10 cellular contexts compared by ENCODE assay signal in genomic region chr10:6401066-6401465, GRCh38.
DNase-seq lines count a peak whose midpoint lies in the region; ATAC-seq and TF ChIP-seq lines count a peak whose summit lies in the region.
"Had no signal": no experiment of that assay in that cellular context is flagged by ENCODE, and none has a peak within 500 bp of the region (broad histone marks: within the 10 kb centered on the region; RNA-seq: fewer than 3 reads in every experiment).

No MANE protein-coding gene starts in this region.

- H3K9me3 ChIP-seq in GM23248 (ENCODE audit: low read depth), result no peaks in the 10 kb centered on the region
- H3K9me3 ChIP-seq in Panc1 (ENCODE audit: control insufficient read depth, insufficient read depth, low read depth, low read length), result no peaks in the 10 kb centered on the region
- no peaks in the 10 kb centered on the region for H3K9me3 ChIP-seq in gastroesophageal sphincter
- H3K9me3 ChIP-seq: right atrium auricular region had no signal

- peaks cover 13% of the 10 kb centered on the region for H3K4me1 ChIP-seq in GM23248 (ENCODE audit: insufficient read depth)
- peaks cover 3% of the 10 kb centered on the region; the same call in 1 of the 2 replicates for H3K4me1 ChIP-seq in Panc1 (ENCODE audit: control insufficient read depth, insufficient read depth, low read length)
- H3K4me1 ChIP-seq in gastroesophageal sphincter, result peaks cover 0 to 27% (median 3%) of the 10 kb centered on the region in 3 donors

- no peaks in the 10 kb centered on the region for H4K20me1 ChIP-seq in GM23248 (ENCODE audit: insufficient read depth)

- TF ChIP-seq POLR2A in gastroesophageal sphincter (IDR thresholded peaks at IDR 0.05), result no peak

- WGBS in GM23248 (ENCODE audit: low coverage in 1 of 2, low lambda C conversion rate in 2 of 2, missing lambda C conversion rate in 2 of 2), 2 experiments, result 81 to 86% methylated on average over 7 of the region's 7 CpGs
- 72 to 91% methylated on average over 7 of the region's 7 CpGs for WGBS in gastroesophageal sphincter (ENCODE audit: low coverage in 1 of 2), 2 donors

- H3K27ac Mint-ChIP-seq in stimulated activated memory B cell treated with anti-CD40 and anti-IgM and Interleukin-4, amounts not matched to agents 10 μg/mL and 1 μg/mL and 100 μg/mL, for 72 hours, result peak overlapping the region; percentile 81
- H3K27ac Mint-ChIP-seq in activated naive CD4-positive, alpha-beta T cell treated with anti-CD3 and anti-CD28 coated beads for 36 hours, result no peak overlapping the region
- H3K27ac Mint-ChIP-seq: activated CD4-positive, alpha-beta memory T cell treated with anti-CD3 and anti-CD28 coated beads, Interleukin-2, amount 10 ng/mL, durations not matched to agents 7 days and 5 days; T-helper 1 cell treated with Interleukin-12 subunit alpha and Interleukin-12 subunit beta and Interleukin-4 antibody, amounts not matched to agents 30 μg/mL and 1 μg/mL, for 36 hours had no signal

- H3K9me3 Mint-ChIP-seq in stimulated activated memory B cell treated with anti-CD40 and anti-IgM and Interleukin-4, amounts not matched to agents 10 μg/mL and 1 μg/mL and 100 μg/mL, for 72 hours, result no peaks in the 10 kb centered on the region
- no peaks in the 10 kb centered on the region for H3K9me3 Mint-ChIP-seq in activated naive CD4-positive, alpha-beta T cell treated with anti-CD3 and anti-CD28 coated beads for 36 hours
- H3K9me3 Mint-ChIP-seq: activated CD4-positive, alpha-beta memory T cell treated with anti-CD3 and anti-CD28 coated beads, Interleukin-2, amount 10 ng/mL, durations not matched to agents 7 days and 5 days; T-helper 1 cell treated with Interleukin-12 subunit alpha and Interleukin-12 subunit beta and Interleukin-4 antibody, amounts not matched to agents 30 μg/mL and 1 μg/mL, for 36 hours had no signal

- H3K4me3 ChIP-seq in GM23248, result peak overlapping the region; percentile 69
- H3K4me3 ChIP-seq in Panc1 (ENCODE audit: low read depth in 2 of 2, low read length in 2 of 2), result 0 out of 4 replicates have a peak overlapping the region, but pooled peaks of 1 of the 2 experiments have one; percentile 60
- H3K4me3 ChIP-seq in gastroesophageal sphincter, result no peak overlapping the region

- H3K36me3 ChIP-seq in GM23248 (ENCODE audit: low read depth), result no peaks in the 10 kb centered on the region
- H3K36me3 ChIP-seq in Panc1 (ENCODE audit: control insufficient read depth, insufficient read depth, low read length), result no peaks in the 10 kb centered on the region
- H3K36me3 ChIP-seq in gastroesophageal sphincter, result no peaks in the 10 kb centered on the region
- H3K36me3 ChIP-seq: right atrium auricular region had no signal

- POLR2A ChIA-PET in Panc1 (lab: Charles Lee), result interaction anchor here (0.6 to 1.2 kb wide), 2 partner anchors 199 to 276 kb away, joined by 6 to 10 read pairs; partner anchors contain the start of gene PFKFB3

- intact Hi-C loops in Panc1 (cut with micrococcal nuclease; ENCODE audit: unreplicated experiment), result loop anchor here (2.0 kb wide), 1 partner anchor 198 kb away; the partner anchor contains the start of gene PFKFB3
- intact Hi-C loops in activated naive CD4-positive, alpha-beta T cell treated with anti-CD3 and anti-CD28 coated beads for 36 hours (cut with micrococcal nuclease), result loop anchor here (1.0 to 5.0 kb wide), 3 partner anchors 99 to 314 kb away; partner anchors contain the start of gene RBM17

- no peak for ATAC-seq in Panc1
- ATAC-seq in gastroesophageal sphincter, result no peak
- ATAC-seq in stimulated activated memory B cell treated with anti-CD40 and anti-IgM and Interleukin-4, amounts not matched to agents 10 μg/mL and 1 μg/mL and 100 μg/mL, for 72 hours, result peak; percentile 51

- BruUV-seq in Panc1 (replicated peaks; lab: Mats Ljungman, UMichigan), result no TSS peak

- in situ Hi-C loops in GM23248 (cut with MboI), result no loop called here
- in situ Hi-C loops in Panc1 (cut with HindIII; ENCODE audit: low pct_unique_long_range_greater_than_20kb, low sequenced_read_pairs), result no loop called here

- H3K27me3 Mint-ChIP-seq in stimulated activated memory B cell treated with anti-CD40 and anti-IgM and Interleukin-4, amounts not matched to agents 10 μg/mL and 1 μg/mL and 100 μg/mL, for 72 hours, result peaks cover 37% of the 10 kb centered on the region
- peaks cover 2% of the 10 kb centered on the region for H3K27me3 Mint-ChIP-seq in activated naive CD4-positive, alpha-beta T cell treated with anti-CD3 and anti-CD28 coated beads for 36 hours (ENCODE audit: low read depth)

- CTCF ChIA-PET in Panc1 (lab: Charles Lee), result interaction anchor here (0.7 to 1.9 kb wide), 8 partner anchors 10 to 256 kb away, joined by 3 to 46 read pairs (median 5); partner anchors contain the start of gene PFKFB3
- CTCF ChIA-PET in activated naive CD4-positive, alpha-beta T cell treated with anti-CD3 and anti-CD28 coated beads for 36 hours (lab: Charles Lee), result interaction anchor here (0.6 to 6.0 kb wide), 54 partner anchors 10 to 394 kb away, joined by 3 to 66 read pairs (median 5); partner anchors contain the start of gene PFKFB3

- H3K27me3 ChIP-seq in GM23248 (replicated peaks; ENCODE audit: insufficient read depth) (peaks cover 19% of the 10 kb centered on the region), Panc1 (ENCODE audit: control insufficient read depth, insufficient read depth, low read length) (peaks cover 2% of the 10 kb centered on the region; the same call in 1 of the 2 replicates), gastroesophageal sphincter (no peaks in the 10 kb centered on the region)
- H3K27me3 ChIP-seq: right atrium auricular region had no signal

- peaks cover 22% of the 10 kb centered on the region for H3F3A ChIP-seq in GM23248 (ENCODE audit: insufficient read depth)

- H3K27ac ChIP-seq in GM23248, result no peak overlapping the region
- peak overlapping the region; percentile 72; the same call in 1 of the 2 replicates for H3K27ac ChIP-seq in Panc1 (ENCODE audit: low read length)
- H3K27ac ChIP-seq in gastroesophageal sphincter, result peak overlapping the region in 3 of 4 donors; percentile 3 to 68 (median 63)

- no peak for TF ChIP-seq EP300 in gastroesophageal sphincter (IDR thresholded peaks at IDR 0.05)

- DNase-seq in GM23248 (no peak), Panc1 (ENCODE audit: low read depth, low spot score) (no peak), AG20443 (ENCODE audit: low spot score) (no peak), T-helper 2 cell (no peak)
- DNase-seq in activated naive CD4-positive, alpha-beta T cell treated with anti-CD3 and anti-CD28 coated beads for 36 hours, result no peak

- peak overlapping the region; percentile 84 for H3K4me2 ChIP-seq in GM23248 (ENCODE audit: unreplicated experiment)

- TF ChIP-seq CTCF in Panc1 (IDR thresholded peaks at IDR 0.05), result no peak
- no peak for TF ChIP-seq CTCF in gastroesophageal sphincter (IDR thresholded peaks at IDR 0.05)

- H3K9me2 ChIP-seq in GM23248 (ENCODE audit: insufficient read depth), result no peaks in the 10 kb centered on the region

- no peak overlapping the region for H2AFZ ChIP-seq in GM23248

- peaks cover 39% of the 10 kb centered on the region for H3K4me1 Mint-ChIP-seq in stimulated activated memory B cell treated with anti-CD40 and anti-IgM and Interleukin-4, amounts not matched to agents 10 μg/mL and 1 μg/mL and 100 μg/mL, for 72 hours
- H3K4me1 Mint-ChIP-seq in activated naive CD4-positive, alpha-beta T cell treated with anti-CD3 and anti-CD28 coated beads for 36 hours (ENCODE audit: low read depth), result peaks cover 11% of the 10 kb centered on the region

- peak overlapping the region; percentile 7 for H3K4me3 Mint-ChIP-seq in stimulated activated memory B cell treated with anti-CD40 and anti-IgM and Interleukin-4, amounts not matched to agents 10 μg/mL and 1 μg/mL and 100 μg/mL, for 72 hours
- no peak overlapping the region for H3K4me3 Mint-ChIP-seq in activated naive CD4-positive, alpha-beta T cell treated with anti-CD3 and anti-CD28 coated beads for 36 hours
- H3K4me3 Mint-ChIP-seq: activated CD4-positive, alpha-beta memory T cell treated with anti-CD3 and anti-CD28 coated beads, Interleukin-2, amount 10 ng/mL, durations not matched to agents 7 days and 5 days had no signal

- H3K9ac ChIP-seq in GM23248, result peak overlapping the region; percentile 56

- H3K36me3 Mint-ChIP-seq in stimulated activated memory B cell treated with anti-CD40 and anti-IgM and Interleukin-4, amounts not matched to agents 10 μg/mL and 1 μg/mL and 100 μg/mL, for 72 hours, result no peaks in the 10 kb centered on the region
- H3K36me3 Mint-ChIP-seq in activated naive CD4-positive, alpha-beta T cell treated with anti-CD3 and anti-CD28 coated beads for 36 hours (ENCODE audit: low read depth), result no peaks in the 10 kb centered on the region

- H3K79me2 ChIP-seq in GM23248 (ENCODE audit: insufficient read depth), result no peaks in the 10 kb centered on the region
